14 cellular contexts compared by ENCODE assay signal in genomic region chr2:85066006-85066405, GRCh38.
"Had no signal": no experiment of that assay in that cellular context is flagged by ENCODE, and none has a peak within 500 bp of the region (broad histone marks: within the 10 kb centered on the region; RNA-seq: fewer than 3 reads in every experiment).

No MANE protein-coding gene starts in this region.

- H3K27me3 ChIP-seq: ascending aorta, esophagus squamous epithelium had no signal

- H3K4me1 Mint-ChIP-seq: central memory CD8-positive, alpha-beta T cell had no signal

- H3K4me3 ChIP-seq: mucosa of descending colon had no signal

- H3K27ac ChIP-seq: ascending aorta, parathyroid adenoma, tibial artery had no signal

- H3K36me3 Mint-ChIP-seq: immature natural killer cell; naive thymus-derived CD8-positive, alpha-beta T cell had no signal

- ATAC-seq: naive thymus-derived CD8-positive, alpha-beta T cell; T-helper 17 cell had no signal

- H3K4me3 Mint-ChIP-seq: activated T-cell treated with anti-CD3 and anti-CD28 coated beads, Interleukin-2, amount 50 U/mL, for 72 hours; central memory CD8-positive, alpha-beta T cell; immature natural killer cell; T-helper 17 cell had no signal

- H3K9me3 ChIP-seq: ascending aorta, esophagus squamous epithelium, mucosa of descending colon, tibial artery had no signal

- H3K36me3 ChIP-seq: ascending aorta, esophagus squamous epithelium, tibial artery had no signal

- H3K9ac ChIP-seq: parathyroid adenoma had no signal

- DNase-seq: activated effector memory CD4-positive, alpha-beta T cell treated with anti-CD3 and anti-CD28 coated beads, Interleukin-2, amount 50 U/mL, for 16 hours; effector CD4-positive, alpha-beta T cell; esophagus squamous epithelium; left ventricle myocardium superior; stimulated activated CD4-positive, alpha-beta T cell treated with anti-CD3 and anti-CD28 coated beads, Interleukin-1b, Interleukin-23, amount 100 ng/mL, for 48 hours; T-helper 17 cell; tibial artery had no signal

- H3K27ac Mint-ChIP-seq: immature natural killer cell, T-helper 17 cell had no signal

- H3K4me1 ChIP-seq: parathyroid adenoma had no signal

- H3K79me2 ChIP-seq: parathyroid adenoma had no signal

- H3K9me3 Mint-ChIP-seq: activated T-cell treated with anti-CD3 and anti-CD28 coated beads, Interleukin-2, amount 50 U/mL, for 72 hours; central memory CD8-positive, alpha-beta T cell; immature natural killer cell; naive thymus-derived CD8-positive, alpha-beta T cell had no signal
